In the genomic region with DNA sequence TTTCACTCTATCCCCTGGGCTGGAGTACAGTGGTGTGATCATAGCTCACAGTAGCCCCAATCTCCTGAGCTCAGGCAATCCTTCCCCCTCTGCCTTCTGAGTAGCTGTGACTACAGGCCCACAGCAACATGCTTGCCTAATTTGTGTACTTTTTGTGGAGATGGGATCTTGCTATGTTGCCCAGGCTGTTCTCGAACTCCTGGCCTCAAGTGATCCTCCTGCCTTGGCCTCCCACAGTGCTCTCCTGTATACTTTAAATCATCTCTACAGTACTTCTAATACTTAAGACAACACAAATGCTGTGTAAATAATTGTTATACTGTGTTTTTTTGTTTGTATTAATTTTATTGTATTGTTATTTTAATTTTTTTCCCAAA, we compare ENCODE assay signal across 14 cellular contexts. TPM values are rescaled to one million over a fixed set of nuclear protein-coding genes. Genes with fewer than 3 reads are reported as not detected.
"Had no signal": no experiment of that assay in that cellular context is flagged by ENCODE, and none has a peak within 500 bp of the region (broad histone marks: within the 10 kb centered on the region; RNA-seq: fewer than 3 reads in every experiment).

No MANE protein-coding gene starts in this region.

- DNase-seq: activated CD4-positive, alpha-beta T cell treated with anti-CD3 and anti-CD28 coated beads for 4 hours; activated CD8-positive, alpha-beta T cell treated with anti-CD3 and anti-CD28 coated beads for 36 hours; activated naive CD4-positive, alpha-beta T cell treated with Interleukin-2 at 50 U/mL for 16 hours; cerebellar nuclear complex; endodermal cell; naive thymus-derived CD4-positive, alpha-beta T cell; stimulated activated CD4-positive, alpha-beta T cell treated with anti-CD3 and anti-CD28 coated beads, Interleukin-4, amount 100 ng/mL, for 1 hour; testis; WERI-Rb-1 had no signal

- H3K27ac ChIP-seq: neutrophil, testis, uterus, WERI-Rb-1 had no signal

- H3K4me3 Mint-ChIP-seq: activated CD8-positive, alpha-beta T cell treated with anti-CD3 and anti-CD28 coated beads for 36 hours; activated T-helper 1 cell treated with anti-CD3 and anti-CD28 coated beads, Interleukin-12 subunit alpha, Interleukin-12 subunit beta, Interleukin-2, Interleukin-4 antibody, amounts not matched to agents 30 ng/mL and 10 ng/mL and 1 ng/mL, durations not matched to agents 14 hours and 24 hours and 36 hours; endodermal cell; naive thymus-derived CD4-positive, alpha-beta T cell; stimulated activated naive CD8-positive, alpha-beta T cell treated with anti-CD3 and anti-CD28 coated beads, Interleukin-15, Interleukin-2, amounts not matched to agents 100 ng/mL and 50 ng/mL, for 24 hours had no signal

- H3K36me3 Mint-ChIP-seq: naive thymus-derived CD4-positive, alpha-beta T cell had no signal

- ATAC-seq: activated CD8-positive, alpha-beta T cell treated with anti-CD3 and anti-CD28 coated beads for 36 hours; naive thymus-derived CD4-positive, alpha-beta T cell had no signal

- H3K27me3 ChIP-seq: brain microvascular endothelial cell, testis, uterus had no signal

- H3K36me3 ChIP-seq: brain microvascular endothelial cell, neutrophil, uterus, WERI-Rb-1 had no signal

- H3K4me3 ChIP-seq: testis, uterus had no signal

- H3K4me1 ChIP-seq: uterus had no signal

- H3K9me3 Mint-ChIP-seq: activated CD8-positive, alpha-beta T cell treated with anti-CD3 and anti-CD28 coated beads for 36 hours; activated T-helper 1 cell treated with anti-CD3 and anti-CD28 coated beads, Interleukin-12 subunit alpha, Interleukin-12 subunit beta, Interleukin-2, Interleukin-4 antibody, amounts not matched to agents 30 ng/mL and 10 ng/mL and 1 ng/mL, durations not matched to agents 14 hours and 24 hours and 36 hours; endodermal cell; stimulated activated naive CD8-positive, alpha-beta T cell treated with anti-CD3 and anti-CD28 coated beads, Interleukin-15, Interleukin-2, amounts not matched to agents 100 ng/mL and 50 ng/mL, for 24 hours had no signal

- H3K27me3 Mint-ChIP-seq: stimulated activated naive CD8-positive, alpha-beta T cell treated with anti-CD3 and anti-CD28 coated beads, Interleukin-15, Interleukin-2, amounts not matched to agents 100 ng/mL and 50 ng/mL, for 24 hours had no signal

- H3K9me3 ChIP-seq: neutrophil, testis, uterus had no signal

- H3K27ac Mint-ChIP-seq: activated CD8-positive, alpha-beta T cell treated with anti-CD3 and anti-CD28 coated beads for 36 hours; activated T-helper 1 cell treated with anti-CD3 and anti-CD28 coated beads, Interleukin-12 subunit alpha, Interleukin-12 subunit beta, Interleukin-2, Interleukin-4 antibody, amounts not matched to agents 30 ng/mL and 10 ng/mL and 1 ng/mL, durations not matched to agents 14 hours and 24 hours and 36 hours; endodermal cell; naive thymus-derived CD4-positive, alpha-beta T cell; stimulated activated naive CD8-positive, alpha-beta T cell treated with anti-CD3 and anti-CD28 coated beads, Interleukin-15, Interleukin-2, amounts not matched to agents 100 ng/mL and 50 ng/mL, for 24 hours had no signal

RNA-seq across cellular contexts. Expression of a gene that starts 58.0 kb away (rescaled TPM):
- polyA plus RNA-seq: naive thymus-derived CD4-positive, alpha-beta T cell had no signal
